Comparison of ENCODE assay signal across 14 cellular contexts in the genomic region with DNA sequence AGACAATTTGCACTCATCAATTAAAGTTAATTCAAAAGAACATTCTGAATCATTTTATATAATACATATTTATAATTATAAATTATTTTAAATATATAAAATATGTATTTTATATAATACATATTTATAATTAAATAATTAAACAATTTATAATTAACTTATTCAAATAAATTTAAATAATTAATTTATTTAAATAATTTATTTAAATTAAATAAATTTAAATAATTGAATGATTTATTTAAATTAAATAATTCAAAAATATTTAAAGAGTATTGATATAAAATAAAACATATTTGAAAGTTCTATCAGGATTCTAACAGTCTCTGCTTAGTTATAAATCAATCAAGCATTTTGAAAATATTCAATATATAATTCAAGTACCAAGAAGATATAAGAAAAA.
DNase-seq lines count a peak whose midpoint lies in the region; ATAC-seq, FAIRE-seq and TF ChIP-seq lines count a peak whose summit lies in the region.
"Had no signal": no experiment of that assay in that cellular context is flagged by ENCODE, and none has a peak within 500 bp of the region (broad histone marks: within the 10 kb centered on the region; RNA-seq: fewer than 3 reads in every experiment).

No MANE protein-coding gene starts in this region.

- H3K9me3 ChIP-seq in kidney (ENCODE audit: control insufficient read depth in 1 of 2, low read length in 2 of 2): peaks cover 0 to 2% of the 10 kb centered on the region in 2 donors
- H3K9me3 ChIP-seq in aorta (ENCODE audit: control insufficient read depth, low read length): no peaks in the 10 kb centered on the region
- H3K9me3 ChIP-seq in esophagus squamous epithelium: no peaks in the 10 kb centered on the region
- H3K9me3 ChIP-seq: A549 had no signal

- H3K27me3 ChIP-seq in aorta (ENCODE audit: control insufficient read depth in 1 of 2, insufficient read depth in 2 of 2, low read length in 1 of 2) (no peaks in the 10 kb centered on the region), esophagus squamous epithelium (no peaks in the 10 kb centered on the region)

- TF ChIP-seq CTCF in kidney (IDR thresholded peaks at IDR 0.05; ENCODE audit: borderline replicate concordance, extremely low read depth, insufficient read depth) (no peak), esophagus squamous epithelium (IDR thresholded peaks at IDR 0.05) (no peak)

- TF ChIP-seq POLR2A in esophagus squamous epithelium (IDR thresholded peaks at IDR 0.05): no peak

- intact Hi-C loops in kidney (cut with DNase I): no loop called here
- intact Hi-C loops in aorta (cut with DNase I): no loop called here
- intact Hi-C loops in esophagus squamous epithelium (cut with DNase I): no loop called here

- H3K36me3 ChIP-seq in kidney (ENCODE audit: control insufficient read depth in 1 of 2, insufficient read depth in 2 of 2, low read length in 2 of 2): no peaks in the 10 kb centered on the region
- H3K36me3 ChIP-seq in aorta (ENCODE audit: control insufficient read depth in 1 of 2, insufficient read depth in 2 of 2, low read length in 1 of 2): no peaks in the 10 kb centered on the region
- H3K36me3 ChIP-seq in esophagus squamous epithelium: no peaks in the 10 kb centered on the region

- ATAC-seq in aorta (ENCODE audit: low FRiP score): no peak
- no peak for ATAC-seq in HG03025 (IDR thresholded peaks at IDR 0.05; ENCODE audit: low FRiP score, unreplicated experiment)
- ATAC-seq: A549, GM12878 had no signal

- H3K4me3 ChIP-seq in kidney (ENCODE audit: low read length in 2 of 2): no peak overlapping the region
- no peak overlapping the region for H3K4me3 ChIP-seq in aorta (ENCODE audit: low read length in 2 of 2)
- no peak overlapping the region for H3K4me3 ChIP-seq in esophagus squamous epithelium
- H3K4me3 ChIP-seq: A549, GM12878 had no signal

- H3K27ac ChIP-seq in kidney (ENCODE audit: low read depth in 2 of 2, low read length in 2 of 2) (no peak overlapping the region), aorta (ENCODE audit: low read depth in 1 of 2, low read length in 2 of 2) (no peak overlapping the region), esophagus squamous epithelium (no peak overlapping the region)
- H3K27ac ChIP-seq: A549, C4-2B had no signal

- peak; percentile 99 for FAIRE-seq in RCC 7860 (lab: Jason Lieb, UNC)
- FAIRE-seq in colon (lab: Jason Lieb, UNC): peak; percentile 97
- peak; percentile 99 for FAIRE-seq in kidney (lab: Jason Lieb, UNC)
- FAIRE-seq: A549, GM12878, H1 had no signal

- no peaks in the 10 kb centered on the region for H3K4me1 ChIP-seq in kidney (ENCODE audit: control insufficient read depth in 1 of 2, insufficient read depth in 1 of 2, low read depth in 1 of 2, low read length in 2 of 2)
- H3K4me1 ChIP-seq in aorta (ENCODE audit: control insufficient read depth in 1 of 2, insufficient read depth in 2 of 2, low read length in 2 of 2): no peaks in the 10 kb centered on the region
- no peaks in the 10 kb centered on the region for H3K4me1 ChIP-seq in esophagus squamous epithelium
- H3K4me1 ChIP-seq: A549 had no signal

- DNase-seq in RCC 7860 (ENCODE audit: low spot score): no peak
- no peak for DNase-seq in kidney
- DNase-seq in aorta: no peak
- DNase-seq in esophagus squamous epithelium (lab: John Stamatoyannopoulos, UW): no peak
- DNase-seq: AML-193; CD4-positive, alpha-beta memory T cell; DMS79 treated with DMSO at 0.1 percent for 48 hours; H9 had no signal

- H3K9ac ChIP-seq in kidney (ENCODE audit: low read length in 2 of 2): no peak overlapping the region
